Comparison of ENCODE assay signal across 8 cellular contexts in genomic region chr12:49068879-49069506, GRCh38. TPM values are rescaled to one million over a fixed set of nuclear protein-coding genes. Genes with fewer than 3 reads are reported as not detected.
A peak's percentile ranks its signal among the peaks of the same experiment; 100 is the strongest.
DNase-seq lines count a peak whose midpoint lies in the region; ATAC-seq and TF ChIP-seq lines count a peak whose summit lies in the region.

No MANE protein-coding gene starts in this region.

- no peak for TF ChIP-seq RAD21 in liver (IDR thresholded peaks at IDR 0.05)

- H3K36me3 ChIP-seq in liver (ENCODE audit: control insufficient read depth in 4 of 4, insufficient read depth in 3 of 4, low read depth in 1 of 4, low read length in 3 of 4) (no peaks in the 10 kb centered on the region), transverse colon (no peaks in the 10 kb centered on the region)

- no peaks in the 10 kb centered on the region for H3K9me3 ChIP-seq in liver (ENCODE audit: control insufficient read depth in 4 of 4, low read length in 3 of 4)
- no peaks in the 10 kb centered on the region for H3K9me3 ChIP-seq in transverse colon

- H3K4me1 Mint-ChIP-seq in activated naive CD4-positive, alpha-beta T cell treated with anti-CD3 and anti-CD28 coated beads for 36 hours (ENCODE audit: low read depth), result peaks cover 13% of the 10 kb centered on the region
- peaks cover 18% of the 10 kb centered on the region for H3K4me1 Mint-ChIP-seq in activated naive CD8-positive, alpha-beta T cell (ENCODE audit: low read depth)

- H3K4me3 ChIP-seq in liver (ENCODE audit: low read depth in 1 of 3, low read length in 3 of 3), result peak overlapping the region; percentile 73 to 92 (median 78)
- peak overlapping the region; percentile 63 to 84 (median 66) for H3K4me3 ChIP-seq in transverse colon

- H3K27ac ChIP-seq in liver (ENCODE audit: low read depth in 1 of 2, low read length in 2 of 2), result peak overlapping the region in 1 of 2 donors; percentile 71
- H3K27ac ChIP-seq in transverse colon, result peak overlapping the region; percentile 77 to 88 (median 84)

- H3K9ac ChIP-seq in liver (ENCODE audit: low read depth in 1 of 2, low read length in 2 of 2), result peak overlapping the region in 1 of 2 donors; percentile 52

- TF ChIP-seq CTCF in liver (IDR thresholded peaks at IDR 0.05; ENCODE audit: low read depth, low read length, missing input control), result no peak
- no peak for TF ChIP-seq CTCF in transverse colon (IDR thresholded peaks at IDR 0.05)

- no peaks in the 10 kb centered on the region for H3K9me3 Mint-ChIP-seq in activated naive CD4-positive, alpha-beta T cell treated with anti-CD3 and anti-CD28 coated beads for 36 hours
- no peaks in the 10 kb centered on the region for H3K9me3 Mint-ChIP-seq in activated naive CD8-positive, alpha-beta T cell (ENCODE audit: low read depth)

- in situ Hi-C loops in transverse colon (cut with MboI; ENCODE audit: low pct_ligation_motif_present in 1 of 4, low pct_unique_long_range_greater_than_20kb in 1 of 4, low sequenced_read_pairs in 3 of 4), result loop anchor here in 3 of 4 donors (5.0 to 10.0 kb wide), 3 partner anchors 53 to 166 kb away; no protein-coding TSS in a partner anchor

- H3K36me3 Mint-ChIP-seq in activated naive CD4-positive, alpha-beta T cell treated with anti-CD3 and anti-CD28 coated beads for 36 hours (ENCODE audit: low read depth), result peaks cover 13% of the 10 kb centered on the region
- peaks cover 1% of the 10 kb centered on the region for H3K36me3 Mint-ChIP-seq in activated naive CD8-positive, alpha-beta T cell

- H3K4me3 Mint-ChIP-seq in activated naive CD4-positive, alpha-beta T cell treated with anti-CD3 and anti-CD28 coated beads for 36 hours, result peak overlapping the region; percentile 99
- H3K4me3 Mint-ChIP-seq in activated naive CD8-positive, alpha-beta T cell, result peak overlapping the region; percentile 92

- ATAC-seq in HG03521 (IDR thresholded peaks at IDR 0.05; ENCODE audit: unreplicated experiment), result no peak

- no peak for DNase-seq in activated naive CD4-positive, alpha-beta T cell treated with anti-CD3 and anti-CD28 coated beads for 36 hours
- DNase-seq in activated naive CD4-positive, alpha-beta T cell (lab: John Stamatoyannopoulos, UW), result no peak
- no peak for DNase-seq in transverse colon
- DNase-seq in DMS114 treated with DMSO at 0.1 percent for 48 hours (lab: John Stamatoyannopoulos, UW; ENCODE audit: unreplicated experiment), result no peak
- DNase-seq in cerebellum (ENCODE audit: low spot score), result no peak

- TF ChIP-seq EP300 in transverse colon (IDR thresholded peaks at IDR 0.05; ENCODE audit: low read depth), result no peak

- peak overlapping the region; percentile 76 for H3K27ac Mint-ChIP-seq in activated naive CD4-positive, alpha-beta T cell treated with anti-CD3 and anti-CD28 coated beads for 36 hours
- H3K27ac Mint-ChIP-seq in activated naive CD8-positive, alpha-beta T cell, result peak overlapping the region; percentile 86

- WGBS in liver, result 22% methylated on average over 21 of the region's 21 CpGs
- WGBS in transverse colon (ENCODE audit: low coverage in 1 of 2), 2 donors, result 18 to 66% methylated on average over 3 to 21 of the region's 21 CpGs

- CTCF ChIA-PET in activated naive CD4-positive, alpha-beta T cell treated with anti-CD3 and anti-CD28 coated beads for 36 hours (lab: Charles Lee), result interaction anchor here (0.7 to 1.8 kb wide), 7 partner anchors 10 to 215 kb away, joined by 3 to 11 read pairs (median 6); no protein-coding TSS in a partner anchor

- no peaks in the 10 kb centered on the region for H3K27me3 Mint-ChIP-seq in activated naive CD4-positive, alpha-beta T cell treated with anti-CD3 and anti-CD28 coated beads for 36 hours (ENCODE audit: low read depth)
- no peaks in the 10 kb centered on the region for H3K27me3 Mint-ChIP-seq in activated naive CD8-positive, alpha-beta T cell

- H3K4me1 ChIP-seq in liver (ENCODE audit: control insufficient read depth in 4 of 4, insufficient read depth in 4 of 4, low read length in 3 of 4), result peaks cover 1 to 25% (median 20%) of the 10 kb centered on the region in 4 donors
- peaks cover 4 to 13% (median 12%) of the 10 kb centered on the region in 4 donors for H3K4me1 ChIP-seq in transverse colon

- intact Hi-C loops in activated naive CD4-positive, alpha-beta T cell treated with anti-CD3 and anti-CD28 coated beads for 36 hours (cut with micrococcal nuclease), result no loop called here
- intact Hi-C loops in transverse colon (cut with DNase I; ENCODE audit: low total_unique reads), result loop anchor here (10.0 kb wide), 1 partner anchor 56 kb away; no protein-coding TSS in a partner anchor

- TF ChIP-seq POLR2A in transverse colon (IDR thresholded peaks at IDR 0.05), result no peak

- H3K27me3 ChIP-seq in liver (ENCODE audit: control insufficient read depth in 4 of 4, insufficient read depth in 4 of 4, low read length in 3 of 4), result no peaks in the 10 kb centered on the region
- H3K27me3 ChIP-seq in transverse colon, result no peaks in the 10 kb centered on the region

TF ChIP-seq in liver, 16 proteins besides CTCF, POLR2A, EP300 and RAD21 (continues in another document):
- no peak for TF ChIP-seq NR2F2 (IDR thresholded peaks at IDR 0.05)
- no peak for TF ChIP-seq JUND (IDR thresholded peaks at IDR 0.05)
- no peak for TF ChIP-seq EGR1 (IDR thresholded peaks at IDR 0.05; ENCODE audit: low read depth in 2 of 2)
- TF ChIP-seq, protein P1, sequence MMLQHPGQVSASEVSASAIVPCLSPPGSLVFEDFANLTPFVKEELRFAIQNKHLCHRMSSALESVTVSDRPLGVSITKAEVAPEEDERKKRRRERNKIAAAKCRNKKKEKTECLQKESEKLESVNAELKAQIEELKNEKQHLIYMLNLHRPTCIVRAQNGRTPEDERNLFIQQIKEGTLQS (IDR thresholded peaks at IDR 0.05), result no peak
- TF ChIP-seq FOXA2 (IDR thresholded peaks at IDR 0.05), result no peak
- TF ChIP-seq, protein P2, sequence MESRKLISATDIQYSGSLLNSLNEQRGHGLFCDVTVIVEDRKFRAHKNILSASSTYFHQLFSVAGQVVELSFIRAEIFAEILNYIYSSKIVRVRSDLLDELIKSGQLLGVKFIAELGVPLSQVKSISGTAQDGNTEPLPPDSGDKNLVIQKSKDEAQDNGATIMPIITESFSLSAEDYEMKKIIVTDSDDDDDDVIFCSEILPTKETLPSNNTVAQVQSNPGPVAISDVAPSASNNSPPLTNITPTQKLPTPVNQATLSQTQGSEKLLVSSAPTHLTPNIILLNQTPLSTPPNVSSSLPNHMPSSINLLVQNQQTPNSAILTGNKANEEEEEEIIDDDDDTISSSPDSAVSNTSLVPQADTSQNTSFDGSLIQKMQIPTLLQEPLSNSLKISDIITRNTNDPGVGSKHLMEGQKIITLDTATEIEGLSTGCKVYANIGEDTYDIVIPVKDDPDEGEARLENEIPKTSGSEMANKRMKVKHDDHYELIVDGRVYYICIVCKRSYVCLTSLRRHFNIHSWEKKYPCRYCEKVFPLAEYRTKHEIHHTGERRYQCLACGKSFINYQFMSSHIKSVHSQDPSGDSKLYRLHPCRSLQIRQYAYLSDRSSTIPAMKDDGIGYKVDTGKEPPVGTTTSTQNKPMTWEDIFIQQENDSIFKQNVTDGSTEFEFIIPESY (IDR thresholded peaks at IDR 0.05), result no peak
- TF ChIP-seq TAF1 (conservative IDR thresholded peaks at IDR 0.05), result no peak
- no peak for TF ChIP-seq HNF4G (IDR thresholded peaks at IDR 0.05)

RNA-seq across cellular contexts. Expression of gene RHEBL1, which starts 0.8 kb away (rescaled TPM):
- total RNA-seq in activated naive CD4-positive, alpha-beta T cell treated with anti-CD3 and anti-CD28 coated beads for 36 hours, result 10 to 100 TPM; 11.8 to 15.2 TPM
- total RNA-seq in liver, result 1 to 10 TPM in 1 of 2 donors, not detected in 1; 1.2 TPM
- polyA plus RNA-seq in liver, result under 1 TPM; 0.29 to 0.36 TPM
- total RNA-seq in transverse colon, result not detected
- total RNA-seq in cerebellum, result 0.91 TPM

RNA-seq across cellular contexts. Expression of gene KMT2D, which starts 8.4 kb away (rescaled TPM):
- total RNA-seq in activated naive CD4-positive, alpha-beta T cell treated with anti-CD3 and anti-CD28 coated beads for 36 hours, result 10 to 100 TPM; 44.9 to 49.0 TPM
- total RNA-seq in liver (10 to 100 TPM; 39.6 to 53.8 TPM), transverse colon (100 to 1,000 TPM in 1 of 4 donors, 10 to 100 TPM in 3; 50.0 to 351 (median 78.0) TPM), cerebellum (32.8 TPM)
- polyA plus RNA-seq in liver, result 10 to 100 TPM in 1 of 2 donors, 1 to 10 TPM in 1; 4.5 to 10.3 TPM

RNA-seq across cellular contexts. Expression of gene DHH, which starts 25.6 kb away (rescaled TPM):
- under 1 TPM in 1 of 2 experiments, not detected in 1; 0.07 TPM for total RNA-seq in activated naive CD4-positive, alpha-beta T cell treated with anti-CD3 and anti-CD28 coated beads for 36 hours
- total RNA-seq in liver, result under 1 TPM; 0.08 to 0.09 TPM
- polyA plus RNA-seq in liver, result under 1 TPM in 1 of 2 donors, not detected in 1; 0.09 TPM
- under 1 TPM in 2 of 4 donors, not detected in 2; 0.27 to 0.32 TPM for total RNA-seq in transverse colon
- 0.54 TPM for total RNA-seq in cerebellum

RNA-seq across cellular contexts. Expression of gene LMBR1L, which starts 41.7 kb away (rescaled TPM):
- total RNA-seq in activated naive CD4-positive, alpha-beta T cell treated with anti-CD3 and anti-CD28 coated beads for 36 hours, result 10 to 100 TPM; 60.1 to 66.8 TPM
- 10 to 100 TPM; 13.0 to 23.7 TPM for total RNA-seq in liver
- 10 to 100 TPM in 1 of 2 donors, 1 to 10 TPM in 1; 9.3 to 10.5 TPM for polyA plus RNA-seq in liver
- total RNA-seq in transverse colon, result 100 to 1,000 TPM in 1 of 4 donors, 10 to 100 TPM in 3; 72.6 to 125 (median 82.1) TPM
- total RNA-seq in cerebellum, result 79.4 TPM

RNA-seq across cellular contexts. Expression of gene PRKAG1, which starts 50.4 kb away (rescaled TPM):
- 10 to 100 TPM; 49.4 to 50.9 TPM for total RNA-seq in activated naive CD4-positive, alpha-beta T cell treated with anti-CD3 and anti-CD28 coated beads for 36 hours
- total RNA-seq in liver (10 to 100 TPM; 18.3 to 23.4 TPM), transverse colon (10 to 100 TPM; 21.7 to 44.0 (median 42.3) TPM), cerebellum (33.6 TPM)
- 10 to 100 TPM; 15.5 to 31.5 TPM for polyA plus RNA-seq in liver
